ENCODE assay signal across 8 cellular contexts in the genomic region with DNA sequence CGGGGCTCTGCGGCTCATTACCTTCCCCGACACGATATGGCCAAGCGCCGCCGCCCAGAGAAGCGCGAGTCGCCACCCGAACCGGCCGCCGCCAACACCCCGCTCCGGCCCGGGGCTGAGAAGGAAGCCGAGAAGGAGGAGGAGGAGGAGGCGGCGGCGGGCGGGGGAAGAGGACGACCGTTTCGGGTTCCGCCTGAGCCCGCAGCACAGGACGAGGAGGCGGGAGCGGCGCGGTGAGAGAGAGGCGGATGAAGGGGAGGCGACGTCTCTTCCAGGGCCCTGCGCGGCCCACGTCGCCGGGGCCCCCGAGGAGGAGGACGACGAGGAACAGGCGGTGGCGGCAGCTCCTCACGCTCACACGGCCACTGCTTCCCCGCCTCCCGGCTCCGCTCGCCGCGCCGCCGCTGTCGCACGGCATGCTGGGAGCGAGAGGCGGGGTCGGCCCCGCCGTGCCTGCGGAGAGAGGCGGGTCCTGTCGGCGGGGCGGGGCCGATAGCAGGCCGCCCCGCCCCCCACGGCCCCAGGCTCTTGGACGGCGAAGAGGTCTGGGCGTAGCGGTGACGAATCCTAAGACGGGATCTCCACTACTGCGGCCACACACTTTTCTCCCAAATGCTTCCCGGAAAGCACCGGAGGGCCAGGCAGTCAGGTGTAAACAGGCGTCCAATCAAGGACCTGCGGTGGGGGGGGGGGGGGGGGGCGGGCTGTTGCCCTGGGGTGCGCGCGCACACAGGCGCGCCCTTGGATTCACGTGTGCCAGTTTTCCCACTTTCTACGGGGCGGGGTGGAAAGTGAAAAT.
DNase-seq lines count a peak whose midpoint lies in the region; ATAC-seq, FAIRE-seq and TF ChIP-seq lines count a peak whose summit lies in the region.

No MANE protein-coding gene starts in this region.

- peak; percentile 74 for FAIRE-seq in endothelial cell of umbilical vein (lab: Jason Lieb, UNC)

- peak overlapping the region; percentile 57 for H3K9ac ChIP-seq in endothelial cell of umbilical vein (replicated peaks; ENCODE audit: extremely low read depth, insufficient read depth, low read length)

- dilution Hi-C loops in endothelial cell of umbilical vein (cut with MboI; ENCODE audit: extremely low pct_ligation_motif_present, low sequenced_read_pairs): no loop called here

- H3K4me1 ChIP-seq in CD8-positive, alpha-beta T cell (ENCODE audit: insufficient read depth, low read length): peaks cover 18% of the 10 kb centered on the region
- H3K4me1 ChIP-seq in endothelial cell of umbilical vein (ENCODE audit: control insufficient read depth, extremely low read depth, insufficient read depth, low read length): peaks cover 2% of the 10 kb centered on the region

- H3K4me3 ChIP-seq in CD8-positive, alpha-beta T cell (ENCODE audit: low read depth, low read length): peak overlapping the region; percentile 91
- H3K4me3 ChIP-seq in endothelial cell of umbilical vein (replicated peaks in 1 of 3; ENCODE audit: insufficient read depth in 1 of 3, low read depth in 1 of 3, low read length in 3 of 3): peak overlapping the region; percentile 48 to 85 (median 48)

- peak; percentile 85 for TF ChIP-seq POLR2A in endothelial cell of umbilical vein (IDR thresholded peaks at IDR 0.05; ENCODE audit: low read depth, low read length)

- H3K27me3 Mint-ChIP-seq in CD8-positive, alpha-beta T cell (ENCODE audit: low read depth): no peaks in the 10 kb centered on the region
- H3K27me3 Mint-ChIP-seq in mesothelial cell of epicardium (ENCODE audit: low read depth): no peaks in the 10 kb centered on the region

- no TSS peak for BruUV-seq in endothelial cell of umbilical vein (replicated peaks; lab: Mats Ljungman, UMichigan)

- TF ChIP-seq CTCF in CD8-positive, alpha-beta T cell (IDR thresholded peaks at IDR 0.05): no peak
- TF ChIP-seq CTCF in endothelial cell of umbilical vein (IDR thresholded peaks at IDR 0.05; ENCODE audit: extremely low read depth in 1 of 2, insufficient read depth in 1 of 2, low read depth in 1 of 2, low read length in 2 of 2) (no peak), mesothelial cell of epicardium (IDR thresholded peaks at IDR 0.05; ENCODE audit: unreplicated experiment) (no peak)

- peak overlapping the region; percentile 92 for H3K4me3 Mint-ChIP-seq in CD8-positive, alpha-beta T cell
- peak overlapping the region; percentile 83 for H3K4me3 Mint-ChIP-seq in mesothelial cell of epicardium

- POLR2A ChIA-PET in CD8-positive, alpha-beta T cell (lab: Charles Lee): interaction anchor here (0.6 to 1.8 kb wide), 4 partner anchors 18 to 528 kb away, joined by 3 to 6 read pairs (median 3); a partner anchor contains a TSS
- POLR2A ChIA-PET in endothelial cell of umbilical vein (lab: Charles Lee): no interaction called here

- H2AFZ ChIP-seq in endothelial cell of umbilical vein (ENCODE audit: low read depth, low read length): peak overlapping the region; percentile 76

- peaks cover 2% of the 10 kb centered on the region for H3K36me3 Mint-ChIP-seq in CD8-positive, alpha-beta T cell
- no peaks in the 10 kb centered on the region for H3K36me3 Mint-ChIP-seq in mesothelial cell of epicardium

- no peaks in the 10 kb centered on the region for H4K20me1 ChIP-seq in endothelial cell of umbilical vein (replicated peaks; ENCODE audit: control insufficient read depth, extremely low read depth, insufficient read depth, low read length)

- H3K4me1 Mint-ChIP-seq in CD8-positive, alpha-beta T cell (ENCODE audit: low read depth): peaks cover 16% of the 10 kb centered on the region
- H3K4me1 Mint-ChIP-seq in mesothelial cell of epicardium: peaks cover 1% of the 10 kb centered on the region

- peak overlapping the region; percentile 73 for H3K27ac ChIP-seq in CD8-positive, alpha-beta T cell (ENCODE audit: low read depth, low read length)
- H3K27ac ChIP-seq in endothelial cell of umbilical vein (ENCODE audit: insufficient read depth, low read depth, low read length): peak overlapping the region; percentile 41

- H3K36me3 ChIP-seq in CD8-positive, alpha-beta T cell (ENCODE audit: insufficient read depth, low read length): no peaks in the 10 kb centered on the region
- H3K36me3 ChIP-seq in endothelial cell of umbilical vein (ENCODE audit: control insufficient read depth in 2 of 2, extremely low read depth in 1 of 2, insufficient read depth in 2 of 2, low read length in 2 of 2): no peaks in the 10 kb centered on the region

- peak overlapping the region; percentile 91 for H3K27ac Mint-ChIP-seq in CD8-positive, alpha-beta T cell
- peak overlapping the region; percentile 97 for H3K27ac Mint-ChIP-seq in mesothelial cell of epicardium

- no peaks in the 10 kb centered on the region for H3K9me3 Mint-ChIP-seq in CD8-positive, alpha-beta T cell
- H3K9me3 Mint-ChIP-seq in mesothelial cell of epicardium: no peaks in the 10 kb centered on the region

- no peaks in the 10 kb centered on the region for H3K9me1 ChIP-seq in endothelial cell of umbilical vein (replicated peaks; ENCODE audit: control insufficient read depth, extremely low read depth, insufficient read depth, low read length)

- peak overlapping the region; percentile 84 for H3K4me2 ChIP-seq in endothelial cell of umbilical vein (ENCODE audit: insufficient read depth, low read length)

- peaks cover 41% of the 10 kb centered on the region for H3K79me2 ChIP-seq in endothelial cell of umbilical vein (ENCODE audit: control insufficient read depth, insufficient read depth, low read length)

- intact Hi-C loops in CD8-positive, alpha-beta T cell (cut with DNase I, micrococcal nuclease): no loop called here
- intact Hi-C loops in endothelial cell of umbilical vein (cut with micrococcal nuclease): no loop called here

- DNase-seq in CD8-positive, alpha-beta T cell: peak; percentile 78 to 97 (median 88)
- DNase-seq in NK-92 (lab: John Stamatoyannopoulos, UW; ENCODE audit: unreplicated experiment): peak; percentile 15
- DNase-seq in activated CD8-positive, alpha-beta memory T cell treated with anti-CD3 and anti-CD28 coated beads, Interleukin-2, amount 50 U/mL, for 48 hours: peak; percentile 95
- peak; percentile 95 for DNase-seq in endothelial cell of umbilical vein (ENCODE audit: low read depth, low spot score)
- DNase-seq in mesothelial cell of epicardium (ENCODE audit: low spot score in 2 of 2, unreplicated experiment in 2 of 2): peak; percentile 93 to 98
- peak; percentile 73 for DNase-seq in stimulated activated CD8-positive, alpha-beta memory T cell treated with anti-CD3 and anti-CD28 coated beads, Interleukin-15, amount 100 ng/mL, for 24 hours (ENCODE audit: low read depth)

- ATAC-seq in CD8-positive, alpha-beta T cell: peak; percentile 85
- ATAC-seq in GM19438 (IDR thresholded peaks at IDR 0.05; ENCODE audit: low read depth, unreplicated experiment) (peak; percentile 51), HG03565 (IDR thresholded peaks at IDR 0.05; ENCODE audit: unreplicated experiment) (peak; percentile 61)

- H3K9me3 ChIP-seq in CD8-positive, alpha-beta T cell (ENCODE audit: low read length): no peaks in the 10 kb centered on the region
- no peaks in the 10 kb centered on the region for H3K9me3 ChIP-seq in endothelial cell of umbilical vein (replicated peaks; ENCODE audit: control insufficient read depth, insufficient read depth, low read length)

- CTCF ChIA-PET in CD8-positive, alpha-beta T cell (lab: Charles Lee): no interaction called here
- CTCF ChIA-PET in endothelial cell of umbilical vein (lab: Charles Lee): no interaction called here

- H3K27me3 ChIP-seq in CD8-positive, alpha-beta T cell (ENCODE audit: insufficient read depth, low read length): no peaks in the 10 kb centered on the region
- H3K27me3 ChIP-seq in endothelial cell of umbilical vein (ENCODE audit: control insufficient read depth in 2 of 2, insufficient read depth in 2 of 2, low read length in 2 of 2): no peaks in the 10 kb centered on the region

TF ChIP-seq in endothelial cell of umbilical vein, 7 proteins besides CTCF, POLR2A, EP300 and RAD21:
- TF ChIP-seq, protein P1, sequence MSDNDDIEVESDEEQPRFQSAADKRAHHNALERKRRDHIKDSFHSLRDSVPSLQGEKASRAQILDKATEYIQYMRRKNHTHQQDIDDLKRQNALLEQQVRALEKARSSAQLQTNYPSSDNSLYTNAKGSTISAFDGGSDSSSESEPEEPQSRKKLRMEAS (IDR thresholded peaks at IDR 0.05; ENCODE audit: insufficient read depth, insufficient read length): no peak
- TF ChIP-seq MYC (IDR thresholded peaks at IDR 0.05; ENCODE audit: low read depth, low read length) (no peak), POLR2AphosphoS5 (IDR thresholded peaks at IDR 0.05; ENCODE audit: insufficient read depth, low read depth, low read length) (peak; percentile 91)

Comparison
In these comparisons a context has a peak if more than half of its experiments do, and no peak if none do; other contexts are left out.
1. Peak in every context shown above with its lines: DNase-seq, ATAC-seq, H3K4me3 ChIP-seq and H3K27ac ChIP-seq.
2. DNase-seq: peak in every context shown above with its lines; median percentile 96 in mesothelial cell of epicardium; 95 in activated CD8-positive, alpha-beta memory T cell treated with anti-CD3 and anti-CD28 coated beads, Interleukin-2, amount 50 U/mL, for 48 hours; 95 in endothelial cell of umbilical vein; 88 in CD8-positive, alpha-beta T cell; 73 in stimulated activated CD8-positive, alpha-beta memory T cell treated with anti-CD3 and anti-CD28 coated beads, Interleukin-15, amount 100 ng/mL, for 24 hours; 15 in NK-92.